Comparison of ENCODE assay signal across 8 cellular contexts in the genomic region with DNA sequence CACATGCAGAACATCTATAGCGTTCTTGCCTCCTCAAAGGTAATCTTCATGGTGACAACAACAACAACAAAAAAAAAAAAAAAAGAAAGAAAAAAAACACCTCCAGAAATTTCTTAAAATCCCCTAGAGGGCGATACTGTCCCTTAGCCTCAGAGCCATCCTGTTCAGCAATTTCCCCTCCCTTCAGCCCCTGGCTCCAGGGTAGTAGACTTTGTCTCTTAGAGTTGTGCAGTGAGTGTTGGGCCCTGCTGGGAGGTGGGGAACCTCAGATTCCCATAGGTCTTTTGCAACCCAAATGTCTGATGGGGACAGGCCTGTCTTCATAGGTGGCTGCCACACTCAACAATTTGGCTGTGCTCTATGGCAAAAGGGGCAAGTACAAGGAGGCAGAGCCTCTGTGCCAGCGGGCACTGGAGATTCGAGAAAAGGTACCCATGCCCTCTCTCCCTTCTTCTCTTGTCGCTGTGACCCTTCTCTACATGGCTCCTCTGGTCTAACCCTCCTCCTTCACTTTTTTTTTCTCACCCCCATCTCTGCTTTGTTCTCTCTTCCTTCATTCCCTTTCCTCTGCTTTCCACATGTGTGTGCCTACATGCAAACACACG. TPM values are rescaled to one million over a fixed set of nuclear protein-coding genes. Genes with fewer than 3 reads are reported as not detected.
A peak's percentile ranks its signal among the peaks of the same experiment; 100 is the strongest.
DNase-seq lines count a peak whose midpoint lies in the region; ATAC-seq, FAIRE-seq and TF ChIP-seq lines count a peak whose summit lies in the region.

No MANE protein-coding gene starts in this region.

- CTCF ChIA-PET in A549 (lab: Yijun Ruan, JAX) (interaction anchor here (0.8 to 2.0 kb wide), 4 partner anchors 13 to 73 kb away, joined by 3 to 9 read pairs (median 4); no protein-coding TSS in a partner anchor), WTC11 (lab: Charles Lee) (interaction anchor here (0.7 to 5.0 kb wide), 5 partner anchors 9 to 86 kb away, joined by 3 to 39 read pairs (median 5); no protein-coding TSS in a partner anchor)

- no peaks in the 10 kb centered on the region for H3K9me3 ChIP-seq in A549

- H3K9me3 Mint-ChIP-seq in WTC11, result no peaks in the 10 kb centered on the region

- WGBS in A549 (ENCODE audit: missing lambda C conversion rate), result 25% methylated on average over 6 of the region's 6 CpGs

- H3K27me3 Mint-ChIP-seq in WTC11 (ENCODE audit: low read depth), result no peaks in the 10 kb centered on the region; the same call in 1 of the 2 replicates

- ATAC-seq in A549, result peak; percentile 73 to 88; a peak in 5 of 6 replicates
- ATAC-seq in WTC11, result peak; percentile 93
- ATAC-seq in GM18858 (IDR thresholded peaks at IDR 0.05; ENCODE audit: unreplicated experiment), result no peak

- H3K4me3 ChIP-seq in A549, result no peak overlapping the region

- TF ChIP-seq CTCF in A549 (IDR thresholded peaks at IDR 0.05) (peak; percentile 61), WTC11 (IDR thresholded peaks at IDR 0.05) (no peak; the same call in 1 of the 2 replicates)

- H3K4me3 Mint-ChIP-seq in WTC11, result no peak overlapping the region

- no peak for TF ChIP-seq POLR2A in A549 (IDR thresholded peaks at IDR 0.05; ENCODE audit: low read length)

- DNase-seq in A549 (ENCODE audit: low read depth in 1 of 2, low spot score in 1 of 2) (peak; percentile 53 to 59), Daoy (ENCODE audit: low read depth) (peak; percentile 63), NCI-H1092 treated with DMSO at 0.1 percent for 48 hours (lab: John Stamatoyannopoulos, UW) (peak; percentile 55), WTC11 (ENCODE audit: low spot score) (no peak), iPS-NIHi7 (ENCODE audit: extremely low spot score) (peak; percentile 76)
- no peak for DNase-seq in effector CD8-positive, alpha-beta T cell (lab: John Stamatoyannopoulos, UW)
- DNase-seq in stimulated activated CD4-positive, alpha-beta T cell treated with anti-CD3 and anti-CD28 coated beads, Interleukin-2, amount 100 ng/mL, for 24 hours, result no peak

- H3K4me1 Mint-ChIP-seq in WTC11, result peaks cover 16% of the 10 kb centered on the region

- TF ChIP-seq RAD21 in A549 (conservative IDR thresholded peaks at IDR 0.05 in 1 of 2, IDR thresholded peaks at IDR 0.05 in 1 of 2), result peak; percentile 41 to 51; a peak in 4 of 5 replicates

- TF ChIP-seq EP300 in A549 (IDR thresholded peaks at IDR 0.05), result no peak

- no peaks in the 10 kb centered on the region for H3K4me1 ChIP-seq in A549

- peak overlapping the region; percentile 94 for H3K27ac Mint-ChIP-seq in WTC11

- FAIRE-seq in A549 (lab: Jason Lieb, UNC), result no peak

- peaks cover 8% of the 10 kb centered on the region; the same call in 1 of the 2 replicates for H3K36me3 Mint-ChIP-seq in WTC11

- no peak overlapping the region for H3K27ac ChIP-seq in A549

- no peak overlapping the region for H3K4me2 ChIP-seq in A549

- POLR2A ChIA-PET in A549 (lab: Yijun Ruan, JAX) (no interaction called here), WTC11 (lab: Charles Lee) (no interaction called here)

TF ChIP-seq in A549, 52 proteins besides CTCF, POLR2A, EP300 and RAD21:
- TF ChIP-seq SMC3 (IDR thresholded peaks at IDR 0.05) (peak; percentile 36; the same call in 2 of the 3 replicates), FOSB (CRISPR knock-in tag; IDR thresholded peaks at IDR 0.05) (no peak)

TF ChIP-seq in WTC11, 78 proteins besides CTCF, POLR2A, EP300 and RAD21:
- no peak for TF ChIP-seq ZNF232 (CRISPR knock-in tag; IDR thresholded peaks at IDR 0.05)
- TF ChIP-seq ZNF317 (CRISPR knock-in tag; IDR thresholded peaks at IDR 0.05; ENCODE audit: borderline replicate concordance, low read depth), result no peak

RNA-seq across cellular contexts. Expression of a gene that starts 6.0 kb away (rescaled TPM):
- polyA plus RNA-seq in A549 (2011; rRNA removed), result 2.8 and 3.4 TPM in 2 replicates
- 4.3 and 6.3 TPM in 2 replicates for polyA plus RNA-seq in A549 (2012; cell fraction: cytosol; rRNA removed)
- polyA plus RNA-seq in A549 (2012; cell fraction: nucleus; rRNA removed), result 14.0 and 14.4 TPM in 2 replicates
- 4.5 to 5.7 TPM (median 5.6 TPM) in 3 replicates for polyA plus RNA-seq in A549 (2017; fragmentation: RNase III; extraction: RNeasy Plus Mini Kit Qiagen cat#74134 plus additional on column Dnase treatment)
- 4.8 and 7.2 TPM in 2 replicates for polyA minus RNA-seq in A549 (2011; rRNA and poly(A)+ RNA removed)
- total RNA-seq in Daoy (2014; rRNA removed; shearing (Covaris generic)), result 59.8 and 61.8 TPM in 2 replicates
- 151 to 165 TPM (median 160 TPM) in 3 replicates for total RNA-seq in WTC11 (2021)

RNA-seq across cellular contexts. Expression of a gene that starts 10.7 kb away (rescaled TPM):
- 8.4 and 10.0 TPM in 2 replicates for polyA plus RNA-seq in A549 (2011; rRNA removed)
- 6.1 and 7.2 TPM in 2 replicates for polyA plus RNA-seq in A549 (2012; cell fraction: cytosol; rRNA removed)
- polyA plus RNA-seq in A549 (2012; cell fraction: nucleus; rRNA removed), result 19.6 and 22.7 TPM in 2 replicates
- 7.7 to 11.8 TPM (median 9.9 TPM) in 3 replicates for polyA plus RNA-seq in A549 (2017; fragmentation: RNase III; extraction: RNeasy Plus Mini Kit Qiagen cat#74134 plus additional on column Dnase treatment)
- 11.1 and 14.1 TPM in 2 replicates for polyA minus RNA-seq in A549 (2011; rRNA and poly(A)+ RNA removed)
- 14.8 and 18.9 TPM in 2 replicates for total RNA-seq in Daoy (2014; rRNA removed; shearing (Covaris generic))
- 31.2 to 36.4 TPM (median 35.7 TPM) in 3 replicates for total RNA-seq in WTC11 (2021)

RNA-seq across cellular contexts. Expression of a gene that starts 10.9 kb away (rescaled TPM):
- 20.9 and 33.7 TPM in 2 replicates for polyA plus RNA-seq in A549 (2011; rRNA removed)
- polyA plus RNA-seq in A549 (2012; cell fraction: cytosol; rRNA removed), result 61.5 and 66.4 TPM in 2 replicates
- polyA plus RNA-seq in A549 (2012; cell fraction: nucleus; rRNA removed), result 56.0 and 69.6 TPM in 2 replicates
- 50.9 to 55.6 TPM (median 51.9 TPM) in 3 replicates for polyA plus RNA-seq in A549 (2017; fragmentation: RNase III; extraction: RNeasy Plus Mini Kit Qiagen cat#74134 plus additional on column Dnase treatment)
- 22.5 and 33.6 TPM in 2 replicates for polyA minus RNA-seq in A549 (2011; rRNA and poly(A)+ RNA removed)
- total RNA-seq in Daoy (2014; rRNA removed; shearing (Covaris generic)), result 51.3 and 57.0 TPM in 2 replicates
- total RNA-seq in WTC11 (2021), result 107 to 131 TPM (median 112 TPM) in 3 replicates

RNA-seq across cellular contexts. Expression of a gene that starts 16.5 kb away (rescaled TPM):
- polyA plus RNA-seq in A549 (2011; rRNA removed) (12.1 and 14.6 TPM in 2 replicates), A549 (2017; fragmentation: RNase III; extraction: RNeasy Plus Mini Kit Qiagen cat#74134 plus additional on column Dnase treatment) (8.1 to 10.6 TPM (median 10.0 TPM) in 3 replicates)
- polyA plus RNA-seq in A549 (2012; cell fraction: cytosol; rRNA removed), result 10.3 and 11.7 TPM in 2 replicates
- 40.8 and 41.6 TPM in 2 replicates for polyA plus RNA-seq in A549 (2012; cell fraction: nucleus; rRNA removed)
- 21.1 and 29.5 TPM in 2 replicates for polyA minus RNA-seq in A549 (2011; rRNA and poly(A)+ RNA removed)
- total RNA-seq in Daoy (2014; rRNA removed; shearing (Covaris generic)), result 24.2 and 28.4 TPM in 2 replicates
- 20.8 to 27.9 TPM (median 27.0 TPM) in 3 replicates for total RNA-seq in WTC11 (2021)

RNA-seq across cellular contexts. Expression of a gene that starts 48.7 kb away (rescaled TPM):
- 51.9 and 52.3 TPM in 2 replicates for polyA plus RNA-seq in A549 (2011; rRNA removed)
- polyA plus RNA-seq in A549 (2012; cell fraction: cytosol; rRNA removed), result 37.5 and 37.8 TPM in 2 replicates
- polyA plus RNA-seq in A549 (2012; cell fraction: nucleus; rRNA removed), result 12.6 and 15.4 TPM in 2 replicates
- 54.0 to 56.2 TPM (median 55.7 TPM) in 3 replicates for polyA plus RNA-seq in A549 (2017; fragmentation: RNase III; extraction: RNeasy Plus Mini Kit Qiagen cat#74134 plus additional on column Dnase treatment)
- 27.4 and 31.2 TPM in 2 replicates for polyA minus RNA-seq in A549 (2011; rRNA and poly(A)+ RNA removed)
- total RNA-seq in Daoy (2014; rRNA removed; shearing (Covaris generic)), result 188 and 208 TPM in 2 replicates
- 65.6 to 81.0 TPM (median 67.9 TPM) in 3 replicates for total RNA-seq in WTC11 (2021)

Comparison
In these comparisons a context has a peak if more than half of its experiments do, and no peak if none do; other contexts are left out.
1. DNase-seq: peak in A549 (2 of 2), Daoy (single experiment), NCI-H1092 treated with DMSO at 0.1 percent for 48 hours (single experiment) and iPS-NIHi7 (single experiment); none in WTC11 (single experiment), effector CD8-positive, alpha-beta T cell (single experiment) and stimulated activated CD4-positive, alpha-beta T cell treated with anti-CD3 and anti-CD28 coated beads, Interleukin-2, amount 100 ng/mL, for 24 hours (0 of 2).